9 cellular contexts compared by ENCODE assay signal in genomic region chr6:28353981-28354676, GRCh38. TPM values are rescaled to one million over a fixed set of nuclear protein-coding genes. Genes with fewer than 3 reads are reported as not detected.
DNase-seq lines count a peak whose midpoint lies in the region; ATAC-seq and TF ChIP-seq lines count a peak whose summit lies in the region.
"Had no signal": no experiment of that assay in that cellular context is flagged by ENCODE, and none has a peak within 500 bp of the region (broad histone marks: within the 10 kb centered on the region; RNA-seq: fewer than 3 reads in every experiment).

No MANE protein-coding gene starts in this region.

- TF ChIP-seq CTCF in NB4 (IDR thresholded peaks at IDR 0.05; ENCODE audit: low read depth, low read length) (no peak), endothelial cell (IDR thresholded peaks at IDR 0.05; ENCODE audit: unreplicated experiment) (no peak)

- no peaks in the 10 kb centered on the region for H3K9me3 Mint-ChIP-seq in endothelial cell (ENCODE audit: unreplicated experiment)

- no peak overlapping the region for H3K27ac Mint-ChIP-seq in endothelial cell (ENCODE audit: unreplicated experiment)

- no peaks in the 10 kb centered on the region for H3K9me3 ChIP-seq in subcutaneous abdominal adipose tissue (ENCODE audit: control insufficient read depth in 5 of 5, low read length in 5 of 5)

- no peaks in the 10 kb centered on the region for H3K27me3 ChIP-seq in subcutaneous abdominal adipose tissue (ENCODE audit: control insufficient read depth in 5 of 5, insufficient read depth in 4 of 5, low read length in 5 of 5)

- H3K9ac ChIP-seq in subcutaneous abdominal adipose tissue (ENCODE audit: low read length in 5 of 5): peak overlapping the region in 2 of 5 donors; percentile 22 to 58

- H3K4me3 Mint-ChIP-seq in endothelial cell (ENCODE audit: unreplicated experiment): no peak overlapping the region

- peaks cover 2 to 38% (median 34%) of the 10 kb centered on the region in 5 donors for H3K4me1 ChIP-seq in subcutaneous abdominal adipose tissue (ENCODE audit: control insufficient read depth in 5 of 5, insufficient read depth in 5 of 5, low read length in 5 of 5)

- intact Hi-C loops in left ventricle myocardium superior (cut with micrococcal nuclease): loop anchor here (10.0 kb wide), 1 partner anchor 219 kb away; no protein-coding TSS in a partner anchor

- peaks cover 33% of the 10 kb centered on the region for H3K4me1 Mint-ChIP-seq in endothelial cell (ENCODE audit: unreplicated experiment)

- H3K36me3 Mint-ChIP-seq in endothelial cell (ENCODE audit: low read depth, unreplicated experiment): peaks cover 8% of the 10 kb centered on the region

- TF ChIP-seq POLR2A in NB4 (IDR thresholded peaks at IDR 0.05; ENCODE audit: extremely low read depth, insufficient read length): no peak

- peak; percentile 3 for ATAC-seq in left ventricle myocardium superior

- no peaks in the 10 kb centered on the region for H3K36me3 ChIP-seq in subcutaneous abdominal adipose tissue (ENCODE audit: control insufficient read depth in 5 of 5, insufficient read depth in 5 of 5, low read length in 5 of 5)

- DNase-seq in NB4 (ENCODE audit: low read depth): peak; percentile 39
- peak; percentile 30 for DNase-seq in amniotic epithelial cell (ENCODE audit: low read depth)
- peak; percentile 63 for DNase-seq in left ventricle myocardium superior
- DNase-seq in activated T-cell treated with anti-CD3 and anti-CD28 coated beads for 4 hours: no peak
- no peak for DNase-seq in activated CD8-positive, alpha-beta memory T cell treated with anti-CD3 and anti-CD28 coated beads, Interleukin-2, amount 50 U/mL, for 4 hours
- no peak for DNase-seq in endothelial cell (ENCODE audit: low spot score)
- DNase-seq in SIG-M5 (lab: John Stamatoyannopoulos, UW): no peak
- DNase-seq: activated CD4-positive, alpha-beta T cell treated with anti-CD3 and anti-CD28 coated beads for 4 hours had no signal

- peaks cover 4% of the 10 kb centered on the region for H3K27me3 Mint-ChIP-seq in endothelial cell (ENCODE audit: unreplicated experiment)

- H3K4me3 ChIP-seq in NB4 (ENCODE audit: low read depth, low read length): no peak overlapping the region
- H3K4me3 ChIP-seq in subcutaneous abdominal adipose tissue (ENCODE audit: low read depth in 1 of 5, low read length in 5 of 5): peak overlapping the region in 2 of 5 donors; percentile 22 to 34

- peak overlapping the region; percentile 47 for H3K27ac ChIP-seq in subcutaneous abdominal adipose tissue (ENCODE audit: low read depth, low read length)

RNA-seq across cellular contexts. Expression of gene ZKSCAN3, which starts 4.4 kb away (rescaled TPM):
- total RNA-seq in left ventricle myocardium superior (4.7 TPM), endothelial cell (ENCODE audit: unreplicated experiment) (9.5 TPM)

RNA-seq across cellular contexts. Expression of gene ZSCAN31, which starts 18.2 kb away (rescaled TPM):
- 8.6 TPM for total RNA-seq in left ventricle myocardium superior
- total RNA-seq in endothelial cell (ENCODE audit: unreplicated experiment): 3.7 TPM

RNA-seq across cellular contexts. Expression of gene ZSCAN12, which starts 45.4 kb away (rescaled TPM):
- total RNA-seq in left ventricle myocardium superior (1.9 TPM), endothelial cell (ENCODE audit: unreplicated experiment) (9.5 TPM)

Comparison
In these comparisons a context has a peak if more than half of its experiments do, and no peak if none do; other contexts are left out.
1. DNase-seq: peak in NB4 (single experiment), amniotic epithelial cell (single experiment) and left ventricle myocardium superior (single experiment); none in activated T-cell treated with anti-CD3 and anti-CD28 coated beads for 4 hours (single experiment), activated CD8-positive, alpha-beta memory T cell treated with anti-CD3 and anti-CD28 coated beads, Interleukin-2, amount 50 U/mL, for 4 hours (single experiment), endothelial cell (single experiment) and SIG-M5 (single experiment).